In the genomic region with DNA sequence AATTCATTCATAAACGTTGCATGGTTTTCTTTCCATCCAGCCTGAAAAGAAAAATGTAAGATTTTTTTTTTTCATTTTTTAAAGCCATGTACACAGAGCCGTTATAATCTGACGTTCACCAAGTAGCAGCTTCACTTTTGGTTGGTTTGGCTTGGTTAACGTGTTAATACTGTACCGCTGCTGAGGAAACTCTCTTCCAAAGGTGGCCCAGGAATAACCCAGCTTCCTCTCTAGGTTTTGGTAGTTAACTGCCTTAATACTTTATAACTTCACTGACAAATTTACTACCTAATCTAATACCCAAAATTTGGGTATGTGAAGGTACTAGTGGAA, we compare ENCODE assay signal across 8 cellular contexts. TPM values are rescaled to one million over a fixed set of nuclear protein-coding genes. Genes with fewer than 3 reads are reported as not detected.
DNase-seq lines count a peak whose midpoint lies in the region; ATAC-seq, FAIRE-seq and TF ChIP-seq lines count a peak whose summit lies in the region.

No MANE protein-coding gene starts in this region.

- peaks cover 5% of the 10 kb centered on the region for H3K79me1 ChIP-seq in mesenchymal stem cell (replicated peaks; ENCODE audit: low read length, poor library complexity, severe bottlenecking)

- peak overlapping the region in 1 of 2 experiments; percentile 54 for H3K4ac ChIP-seq in mesenchymal stem cell (ENCODE audit: low read depth in 1 of 2, low read length in 2 of 2)

- intact Hi-C loops in heart left ventricle (cut with DNase I): loop anchor here (5.0 to 10.0 kb wide), 7 partner anchors 131 to 351 kb away; a partner anchor contains a TSS
- intact Hi-C loops in cardiac septum (cut with DNase I): loop anchor here (5.0 kb wide), 2 partner anchors 281 to 351 kb away; a partner anchor contains a TSS
- intact Hi-C loops in MCF 10A (cut with micrococcal nuclease): loop anchor here (5.0 kb wide), 3 partner anchors 281 to 346 kb away; no protein-coding TSS in a partner anchor
- intact Hi-C loops in upper lobe of right lung (cut with DNase I): no loop called here

- in situ Hi-C loops in G401 (cut with HindIII; ENCODE audit: low sequenced_read_pairs): no loop called here

- H3K4me1 Mint-ChIP-seq in MCF 10A (ENCODE audit: insufficient read depth, unreplicated experiment): peaks cover 24% of the 10 kb centered on the region

- peak overlapping the region; percentile 15 to 99 (median 94) for H3K4me3 ChIP-seq in heart left ventricle
- peak overlapping the region; percentile 79 to 87 for H3K4me3 ChIP-seq in mesenchymal stem cell (ENCODE audit: insufficient read depth in 1 of 2, low read depth in 1 of 2, low read length in 2 of 2)
- H3K4me3 ChIP-seq in upper lobe of right lung: peak overlapping the region; percentile 98

- no peak overlapping the region for H2AK5ac ChIP-seq in mesenchymal stem cell (ENCODE audit: low read length, severe bottlenecking)

- CTCF ChIA-PET in MCF 10A (lab: Yijun Ruan, JAX): interaction anchor here (0.6 to 1.1 kb wide), 5 partner anchors 233 to 350 kb away, joined by 3 to 6 read pairs (median 3); no protein-coding TSS in a partner anchor

- H3K36me3 Mint-ChIP-seq in MCF 10A (ENCODE audit: insufficient read depth, unreplicated experiment): peaks cover 73% of the 10 kb centered on the region

- ATAC-seq in heart left ventricle: no peak
- ATAC-seq in upper lobe of right lung: no peak
- ATAC-seq in GM21717 (IDR thresholded peaks at IDR 0.05; ENCODE audit: unreplicated experiment): no peak

- H3K9me3 Mint-ChIP-seq in MCF 10A (ENCODE audit: unreplicated experiment): no peaks in the 10 kb centered on the region

- peaks cover 0 to 62% (median 30%) of the 10 kb centered on the region in 9 donors for H3K36me3 ChIP-seq in heart left ventricle
- peaks cover 7 to 47% of the 10 kb centered on the region in 2 experiments for H3K36me3 ChIP-seq in mesenchymal stem cell (ENCODE audit: control insufficient read depth in 1 of 2, insufficient read depth in 2 of 2, low read depth in 1 of 2, low read length in 2 of 2)
- no peaks in the 10 kb centered on the region for H3K36me3 ChIP-seq in upper lobe of right lung

- no peak overlapping the region for H2AFZ ChIP-seq in mesenchymal stem cell (ENCODE audit: low read depth, low read length)

- no peak overlapping the region for H2BK15ac ChIP-seq in mesenchymal stem cell (ENCODE audit: low read depth, poor library complexity, severe bottlenecking)

- WGBS in heart left ventricle, 4 donors: 1 to 3% (median 2%) methylated on average over 5 of the region's 5 CpGs
- 35% methylated on average over 3 of the region's 5 CpGs for WGBS in mesenchymal stem cell

- peak overlapping the region; percentile 59 for H3K4me2 ChIP-seq in mesenchymal stem cell (ENCODE audit: low read length, poor library complexity, severe bottlenecking)

- H3K9ac ChIP-seq in mesenchymal stem cell (ENCODE audit: low read length): peak overlapping the region; percentile 89

- FAIRE-seq in frontal cortex (lab: Jason Lieb, UNC): no peak

- H4K91ac ChIP-seq in mesenchymal stem cell (ENCODE audit: low read length): no peak overlapping the region

- H2BK5ac ChIP-seq in mesenchymal stem cell (ENCODE audit: low read depth, low read length, poor library complexity, severe bottlenecking): no peak overlapping the region

- no peak for TF ChIP-seq POLR2A in heart left ventricle (IDR thresholded peaks at IDR 0.05)

- H3K23ac ChIP-seq in mesenchymal stem cell (ENCODE audit: low read length in 2 of 2): no peak overlapping the region

- no peak overlapping the region for H2BK12ac ChIP-seq in mesenchymal stem cell (ENCODE audit: low read length in 2 of 2)

- POLR2A ChIA-PET in MCF 10A (lab: Yijun Ruan, JAX): interaction anchor here (0.7 to 6.5 kb wide), 20 partner anchors 10 to 349 kb away, joined by 3 to 151 read pairs (median 4); no protein-coding TSS in a partner anchor

- H3K9me3 ChIP-seq in heart left ventricle: peaks cover 0 to 8% (median 2%) of the 10 kb centered on the region in 12 donors
- no peaks in the 10 kb centered on the region for H3K9me3 ChIP-seq in mesenchymal stem cell (ENCODE audit: control insufficient read depth, low read length)
- no peaks in the 10 kb centered on the region for H3K9me3 ChIP-seq in upper lobe of right lung

- no peak overlapping the region for H3K14ac ChIP-seq in mesenchymal stem cell (ENCODE audit: low read length in 2 of 2)

- peaks cover 0 to 43% (median 21%) of the 10 kb centered on the region in 12 donors for H3K4me1 ChIP-seq in heart left ventricle
- H3K4me1 ChIP-seq in mesenchymal stem cell (ENCODE audit: control insufficient read depth, insufficient read depth, low read depth, low read length): no peaks in the 10 kb centered on the region
- peaks cover 21% of the 10 kb centered on the region for H3K4me1 ChIP-seq in upper lobe of right lung

- peak overlapping the region in 1 of 2 experiments; percentile 94 for H3K18ac ChIP-seq in mesenchymal stem cell (ENCODE audit: low read depth in 1 of 2, low read length in 2 of 2)

- no peaks in the 10 kb centered on the region for H3K27me3 Mint-ChIP-seq in MCF 10A (ENCODE audit: insufficient read depth, unreplicated experiment)

- no peak for TF ChIP-seq CTCF in heart left ventricle (IDR thresholded peaks at IDR 0.05)
- TF ChIP-seq CTCF in MCF 10A (IDR thresholded peaks at IDR 0.05; ENCODE audit: unreplicated experiment): no peak
- no peak for TF ChIP-seq CTCF in upper lobe of right lung (IDR thresholded peaks at IDR 0.05)

- H2BK120ac ChIP-seq in mesenchymal stem cell (ENCODE audit: low read depth, low read length): peak overlapping the region; percentile 27

- peak overlapping the region; percentile 94 for H3K27ac Mint-ChIP-seq in MCF 10A (ENCODE audit: low read depth, unreplicated experiment)

- peak overlapping the region; percentile 80 for H3K4me3 Mint-ChIP-seq in MCF 10A (ENCODE audit: unreplicated experiment)

- DNase-seq in heart left ventricle (no peak), cardiac septum (ENCODE audit: low spot score) (no peak), MCF 10A (ENCODE audit: unreplicated experiment) (no peak), mesenchymal stem cell (no peak), upper lobe of right lung (no peak), G401 (ENCODE audit: low spot score) (no peak), frontal cortex (ENCODE audit: low spot score in 2 of 2) (no peak)

- BruUV-seq in MCF 10A (replicated peaks; lab: Mats Ljungman, UMichigan): no TSS peak

- H3K27ac ChIP-seq in heart left ventricle (peak overlapping the region; percentile 95 to 100 (median 99)), mesenchymal stem cell (ENCODE audit: low read length, poor library complexity, severe bottlenecking) (peak overlapping the region; percentile 67), upper lobe of right lung (peak overlapping the region; percentile 98)

- no peak overlapping the region for H4K8ac ChIP-seq in mesenchymal stem cell (ENCODE audit: low read length)

- H3K27me3 ChIP-seq in heart left ventricle (no peaks in the 10 kb centered on the region), mesenchymal stem cell (ENCODE audit: control insufficient read depth in 1 of 2, insufficient read depth in 1 of 2, low read length in 2 of 2) (no peaks in the 10 kb centered on the region), upper lobe of right lung (no peaks in the 10 kb centered on the region)

RNA-seq across cellular contexts. Expression of a gene that starts 1.7 kb away (rescaled TPM):
- total RNA-seq in heart left ventricle (10 to 100 TPM; 18.4 to 30.2 (median 24.4) TPM), cardiac septum (32.9 TPM), MCF 10A (2022) (74.2 and 78.5 TPM in 2 replicates), upper lobe of right lung (34.3 TPM), frontal cortex (39.9 TPM)
- 10 to 100 TPM in 1 of 2 donors, 1 to 10 TPM in 1; 7.7 to 12.0 TPM for polyA plus RNA-seq in heart left ventricle
- 19.8 TPM for polyA plus RNA-seq in mesenchymal stem cell (2013, experiment 1 of 2)
- 21.1 TPM for polyA plus RNA-seq in mesenchymal stem cell (2013, experiment 2 of 2)
- total RNA-seq in G401 (2014; rRNA removed; shearing (Covaris generic)): 27.4 and 32.3 TPM in 2 replicates
